13 cellular contexts compared by ENCODE assay signal in the genomic region with DNA sequence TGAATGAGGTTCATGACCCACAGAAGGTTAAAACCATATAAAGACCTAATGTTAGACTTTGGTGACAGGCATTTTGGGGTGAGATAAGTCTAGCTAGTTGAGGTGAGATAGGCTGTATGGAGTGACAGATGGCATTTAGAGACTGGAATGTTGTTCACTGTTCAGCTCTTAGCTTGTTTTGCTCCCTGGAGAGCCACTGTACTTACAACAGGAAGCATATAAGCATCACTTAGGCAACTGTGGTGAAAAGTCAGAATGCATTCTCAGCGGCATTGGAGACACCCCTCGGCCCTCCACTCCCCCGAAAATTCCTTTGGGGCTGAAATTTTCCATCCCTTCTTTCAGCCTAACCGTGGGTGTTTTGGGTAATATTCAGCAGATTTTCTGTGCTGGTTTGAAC.
DNase-seq lines count a peak whose midpoint lies in the region; ATAC-seq, FAIRE-seq and TF ChIP-seq lines count a peak whose summit lies in the region.
"Had no signal": no experiment of that assay in that cellular context is flagged by ENCODE, and none has a peak within 500 bp of the region (broad histone marks: within the 10 kb centered on the region; RNA-seq: fewer than 3 reads in every experiment).

No MANE protein-coding gene starts in this region.

- POLR2A ChIA-PET in PC-3 (lab: Charles Lee; ENCODE audit: unreplicated experiment) = no interaction called here

- H4K20me1 ChIP-seq in GM23248 (ENCODE audit: insufficient read depth) = no peaks in the 10 kb centered on the region
- no peaks in the 10 kb centered on the region for H4K20me1 ChIP-seq in PC-3 (ENCODE audit: low read length)

- CTCF ChIA-PET in PC-3 (lab: Charles Lee) = no interaction called here

- H3K79me2 ChIP-seq in GM23248 (ENCODE audit: insufficient read depth) = no peaks in the 10 kb centered on the region
- H3K79me2 ChIP-seq in PC-3 (ENCODE audit: low read length) = no peaks in the 10 kb centered on the region

- H3K27me3 ChIP-seq in GM23248 (replicated peaks; ENCODE audit: insufficient read depth) (no peaks in the 10 kb centered on the region), PC-3 (ENCODE audit: low read length) (peaks cover 81% of the 10 kb centered on the region)

- intact Hi-C loops in PC-3 (cut with micrococcal nuclease) = no loop called here

- in situ Hi-C loops in GM23248 (cut with MboI) = no loop called here

- BruUV-seq in PC-3 (replicated peaks; lab: Mats Ljungman, UMichigan) = no TSS peak

- H3K4me2 ChIP-seq in GM23248 (ENCODE audit: unreplicated experiment) = no peak overlapping the region
- H3K4me2 ChIP-seq in PC-3 (ENCODE audit: low read length) = no peak overlapping the region

- TF ChIP-seq CTCF in fibroblast of villous mesenchyme (IDR thresholded peaks at IDR 0.05; ENCODE audit: insufficient read depth, low read depth, low read length) (no peak), PC-3 (conservative IDR thresholded peaks at IDR 0.05; ENCODE audit: low read depth, low read length) (no peak)

- no peaks in the 10 kb centered on the region for H3K36me3 ChIP-seq in GM23248 (ENCODE audit: low read depth)
- H3K36me3 ChIP-seq in PC-3 (ENCODE audit: low read depth, low read length) = no peaks in the 10 kb centered on the region

- H3K9me3 ChIP-seq in GM23248 (ENCODE audit: low read depth) = no peaks in the 10 kb centered on the region
- H3K9me3 ChIP-seq in PC-3 (ENCODE audit: low read length) = no peaks in the 10 kb centered on the region

- no peak overlapping the region for H3K27ac ChIP-seq in GM23248
- H3K27ac ChIP-seq in PC-3 (ENCODE audit: low read length) = no peak overlapping the region

- ATAC-seq in PC-3 = no peak
- ATAC-seq: stimulated activated memory B cell treated with anti-CD40 and anti-IgM and Interleukin-4, amounts not matched to agents 10 μg/mL and 1 μg/mL and 100 μg/mL, for 72 hours had no signal

- H3F3A ChIP-seq in GM23248 (ENCODE audit: insufficient read depth) (no peaks in the 10 kb centered on the region), PC-3 (ENCODE audit: low read length, unreplicated experiment) (no peaks in the 10 kb centered on the region)

- 22 to 26% methylated on average over 4 of the region's 4 CpGs for WGBS in GM23248 (ENCODE audit: low coverage in 1 of 2, low lambda C conversion rate in 2 of 2, missing lambda C conversion rate in 2 of 2), 2 experiments

- peak; percentile 22 for DNase-seq in GM23248
- DNase-seq in NCI-H524 treated with DMSO at 0.1 percent for 48 hours (lab: John Stamatoyannopoulos, UW) = peak; percentile 53
- peak; percentile 38 for DNase-seq in fibroblast of villous mesenchyme (ENCODE audit: low read depth)
- peak; percentile 27 for DNase-seq in skeletal muscle cell (ENCODE audit: low read depth)
- DNase-seq in PC-3 = no peak
- DNase-seq in amygdala (lab: John Stamatoyannopoulos, UW) = no peak
- no peak for DNase-seq in dedifferentiated amniotic fluid mesenchymal stem cell (ENCODE audit: extremely low spot score)
- no peak for DNase-seq in urothelium cell line (ENCODE audit: low spot score)
- DNase-seq: activated CD4-positive, CD25-positive, alpha-beta regulatory T cell treated with anti-CD3 and anti-CD28 coated beads, Interleukin-2, amount 50 U/mL, for 72 hours; occipital lobe; SIG-M5 had no signal

- H2AFZ ChIP-seq in GM23248 = no peak overlapping the region
- no peak overlapping the region for H2AFZ ChIP-seq in PC-3 (ENCODE audit: low read length)

- H3K4me1 ChIP-seq in GM23248 (ENCODE audit: insufficient read depth) = no peaks in the 10 kb centered on the region
- no peaks in the 10 kb centered on the region for H3K4me1 ChIP-seq in PC-3 (ENCODE audit: insufficient read depth, low read length)

- H3K9me2 ChIP-seq in GM23248 (ENCODE audit: insufficient read depth) = no peaks in the 10 kb centered on the region
- H3K9me2 ChIP-seq in PC-3 (replicated peaks; ENCODE audit: low read length) = no peaks in the 10 kb centered on the region

- FAIRE-seq in urothelium cell line (lab: Jason Lieb, UNC) = no peak
- FAIRE-seq: GM19239 had no signal

- H3K4me3 ChIP-seq in GM23248 = no peak overlapping the region
- no peak overlapping the region for H3K4me3 ChIP-seq in fibroblast of villous mesenchyme (ENCODE audit: low read depth, low read length)
- no peak overlapping the region for H3K4me3 ChIP-seq in skeletal muscle cell (ENCODE audit: low read depth, low read length)
- no peak overlapping the region for H3K4me3 ChIP-seq in PC-3 (ENCODE audit: low read length)

- H3K9ac ChIP-seq in GM23248 = no peak overlapping the region
- no peak overlapping the region for H3K9ac ChIP-seq in PC-3 (ENCODE audit: low read length)

Comparison
In these comparisons a context has a peak if more than half of its experiments do, and no peak if none do; other contexts are left out.
1. DNase-seq: peak in GM23248 (single experiment), NCI-H524 treated with DMSO at 0.1 percent for 48 hours (single experiment), fibroblast of villous mesenchyme (single experiment) and skeletal muscle cell (single experiment); none in PC-3 (single experiment), amygdala (0 of 56), dedifferentiated amniotic fluid mesenchymal stem cell (single experiment) and urothelium cell line (single experiment).